ENCODE assay signal across 8 cellular contexts in genomic region chr4:138035781-138036258, GRCh38.
DNase-seq lines count a peak whose midpoint lies in the region; TF ChIP-seq lines count a peak whose summit lies in the region.
"Had no signal": no experiment of that assay in that cellular context is flagged by ENCODE, and none has a peak within 500 bp of the region (broad histone marks: within the 10 kb centered on the region; RNA-seq: fewer than 3 reads in every experiment).

No MANE protein-coding gene starts in this region.

- peak overlapping the region; percentile 5 for H3K4me2 ChIP-seq in GM23248 (ENCODE audit: unreplicated experiment)

- no peaks in the 10 kb centered on the region for H3K9me2 ChIP-seq in GM23248 (ENCODE audit: insufficient read depth)

- H3K4me1 Mint-ChIP-seq in endodermal cell (no peaks in the 10 kb centered on the region), mesothelial cell of epicardium (peaks cover 21% of the 10 kb centered on the region)
- H3K4me1 Mint-ChIP-seq: central memory CD8-positive, alpha-beta T cell had no signal

- WGBS in GM23248 (ENCODE audit: low coverage in 1 of 2, low lambda C conversion rate in 2 of 2, missing lambda C conversion rate in 2 of 2), 2 experiments = 76 to 85% methylated on average over 1 of the region's 1 CpG
- 88% methylated on average over 1 of the region's 1 CpG; no CpG with 5 or more reads in 1 of the 2 experiments for WGBS in endodermal cell (ENCODE audit: insufficient coverage in 1 of 2, insufficient read length in 1 of 2), 2 experiments

- H3K4me3 ChIP-seq in GM23248 (no peak overlapping the region), Peyer's patch (no peak overlapping the region), endodermal cell (ENCODE audit: low read length) (no peak overlapping the region)
- H3K4me3 ChIP-seq in effector memory CD4-positive, alpha-beta T cell (ENCODE audit: insufficient read depth, low read depth, low read length, poor library complexity, severe bottlenecking) = no peak overlapping the region

- TF ChIP-seq CTCF in GM12874 (IDR thresholded peaks at IDR 0.05; ENCODE audit: insufficient read depth, low read depth, low read length) (peak; percentile 44; the same call in 1 of the 2 replicates), Peyer's patch (IDR thresholded peaks at IDR 0.05) (peak in 5 of 6 experiments; percentile 15 to 67 (median 62)), endodermal cell (conservative IDR thresholded peaks at IDR 0.05) (peak; percentile 85), mesothelial cell of epicardium (IDR thresholded peaks at IDR 0.05; ENCODE audit: unreplicated experiment) (peak; percentile 30)

- TF ChIP-seq POLR2A in Peyer's patch (IDR thresholded peaks at IDR 0.05) = no peak

- H3K9me3 Mint-ChIP-seq in endodermal cell (no peaks in the 10 kb centered on the region), mesothelial cell of epicardium (peaks cover 3% of the 10 kb centered on the region)
- H3K9me3 Mint-ChIP-seq: central memory CD8-positive, alpha-beta T cell had no signal

- H3K9me3 ChIP-seq in GM23248 (ENCODE audit: low read depth) (no peaks in the 10 kb centered on the region), Peyer's patch (no peaks in the 10 kb centered on the region), endodermal cell (ENCODE audit: control insufficient read depth, low read length) (no peaks in the 10 kb centered on the region)
- no peaks in the 10 kb centered on the region for H3K9me3 ChIP-seq in effector memory CD4-positive, alpha-beta T cell (ENCODE audit: control insufficient read depth, low read length)

- no peak overlapping the region for H3K4me3 Mint-ChIP-seq in endodermal cell
- H3K4me3 Mint-ChIP-seq in mesothelial cell of epicardium = no peak overlapping the region
- H3K4me3 Mint-ChIP-seq: central memory CD8-positive, alpha-beta T cell had no signal

- H3K27ac Mint-ChIP-seq in endodermal cell = no peak overlapping the region
- H3K27ac Mint-ChIP-seq in mesothelial cell of epicardium = peak overlapping the region; percentile 45

- in situ Hi-C loops in GM23248 (cut with MboI) = no loop called here

- no peaks in the 10 kb centered on the region for H3K36me3 Mint-ChIP-seq in endodermal cell (ENCODE audit: low read depth)
- H3K36me3 Mint-ChIP-seq in mesothelial cell of epicardium = no peaks in the 10 kb centered on the region

- DNase-seq in GM23248 = peak; percentile 81
- peak; percentile 13 for DNase-seq in HuH-7.5 (ENCODE audit: low spot score)
- DNase-seq in Peyer's patch = peak in 1 of 3 donors; percentile 26
- DNase-seq in endodermal cell = peak; percentile 64
- DNase-seq in mesothelial cell of epicardium (ENCODE audit: low spot score in 2 of 2, unreplicated experiment in 2 of 2) = no peak
- no peak for DNase-seq in effector memory CD4-positive, alpha-beta T cell

- no peaks in the 10 kb centered on the region for H4K20me1 ChIP-seq in GM23248 (ENCODE audit: insufficient read depth)

- no peaks in the 10 kb centered on the region for H3K27me3 Mint-ChIP-seq in endodermal cell (ENCODE audit: insufficient read depth)
- H3K27me3 Mint-ChIP-seq in mesothelial cell of epicardium (ENCODE audit: low read depth) = no peaks in the 10 kb centered on the region
- H3K27me3 Mint-ChIP-seq: central memory CD8-positive, alpha-beta T cell had no signal

- H3K27ac ChIP-seq in GM23248 (peak overlapping the region; percentile 80), Peyer's patch (no peak overlapping the region), endodermal cell (ENCODE audit: low read depth, low read length) (no peak overlapping the region)
- no peak overlapping the region for H3K27ac ChIP-seq in effector memory CD4-positive, alpha-beta T cell (ENCODE audit: insufficient read depth, low read length, poor library complexity, severe bottlenecking)

- no peaks in the 10 kb centered on the region for H3K79me2 ChIP-seq in GM23248 (ENCODE audit: insufficient read depth)

- peak overlapping the region; percentile 86 for H2AFZ ChIP-seq in GM23248

- H3K27me3 ChIP-seq in GM23248 (replicated peaks; ENCODE audit: insufficient read depth) (no peaks in the 10 kb centered on the region), Peyer's patch (no peaks in the 10 kb centered on the region), endodermal cell (ENCODE audit: control insufficient read depth, insufficient read depth, low read length, poor library complexity, severe bottlenecking) (no peaks in the 10 kb centered on the region)
- no peaks in the 10 kb centered on the region for H3K27me3 ChIP-seq in effector memory CD4-positive, alpha-beta T cell (replicated peaks; ENCODE audit: control insufficient read depth, insufficient read depth, low read length, poor library complexity, severe bottlenecking)

- H3F3A ChIP-seq in GM23248 (ENCODE audit: insufficient read depth) = peaks cover 12% of the 10 kb centered on the region

- H3K9ac ChIP-seq in GM23248 (peak overlapping the region; percentile 45; the same call in 1 of the 2 replicates), endodermal cell (ENCODE audit: extremely low read depth, low read length, poor library complexity, severe bottlenecking) (no peak overlapping the region)

- H3K4me1 ChIP-seq in GM23248 (ENCODE audit: insufficient read depth) (peaks cover 37% of the 10 kb centered on the region), Peyer's patch (no peaks in the 10 kb centered on the region), endodermal cell (ENCODE audit: control insufficient read depth, insufficient read depth, low read length) (no peaks in the 10 kb centered on the region)
- H3K4me1 ChIP-seq in effector memory CD4-positive, alpha-beta T cell (ENCODE audit: control insufficient read depth, insufficient read depth, low read length, poor library complexity, severe bottlenecking) = no peaks in the 10 kb centered on the region

- H3K36me3 ChIP-seq in GM23248 (ENCODE audit: low read depth) = no peaks in the 10 kb centered on the region
- H3K36me3 ChIP-seq in Peyer's patch = no peaks in the 10 kb centered on the region
- H3K36me3 ChIP-seq in endodermal cell (ENCODE audit: control insufficient read depth, insufficient read depth, low read length) = no peaks in the 10 kb centered on the region
- H3K36me3 ChIP-seq in effector memory CD4-positive, alpha-beta T cell (ENCODE audit: control insufficient read depth, insufficient read depth, low read length) = no peaks in the 10 kb centered on the region

Comparison
In these comparisons a context has a peak if more than half of its experiments do, and no peak if none do; other contexts are left out.
1. CTCF ChIP-seq: peak in every context shown above with its lines; median percentile 85 in endodermal cell; 62 in Peyer's patch; 44 in GM12874; 30 in mesothelial cell of epicardium.
2. DNase-seq: peak in GM23248 (single experiment), HuH-7.5 (single experiment) and endodermal cell (single experiment); none in mesothelial cell of epicardium (0 of 2) and effector memory CD4-positive, alpha-beta T cell (0 of 3).